Comparison of ENCODE assay signal across 2 cellular contexts in genomic region chr4:113821851-113822250, GRCh38.
TF ChIP-seq lines count a peak whose summit lies in the region.

No MANE protein-coding gene starts in this region.

TF ChIP-seq in SK-N-SH, 30 proteins besides CTCF, POLR2A, EP300 and RAD21:
- TF ChIP-seq PBX3 (IDR thresholded peaks at IDR 0.05) (peak; percentile 37), SIN3A (IDR thresholded peaks at IDR 0.05; ENCODE audit: borderline replicate concordance, low read depth, low read length) (no peak), TCF12 (IDR thresholded peaks at IDR 0.05) (peak; percentile 33; the same call in 1 of the 2 replicates)

TF ChIP-seq in H1, 55 proteins besides CTCF, POLR2A, EP300 and RAD21:
- no peak for TF ChIP-seq HDAC6 (IDR thresholded peaks at IDR 0.05; ENCODE audit: low read depth, low read length)
- TF ChIP-seq RNF2 (IDR thresholded peaks at IDR 0.05; ENCODE audit: borderline replicate concordance, low read depth, low read length, missing control alignments, poor library complexity, severe bottlenecking), result no peak
- no peak for TF ChIP-seq MAFK (IDR thresholded peaks at IDR 0.05; ENCODE audit: low read depth, low read length)
- TF ChIP-seq SRF (IDR thresholded peaks at IDR 0.05; ENCODE audit: low read depth, low read length), result no peak
- no peak for TF ChIP-seq RFX5 (IDR thresholded peaks at IDR 0.05; ENCODE audit: borderline replicate concordance, low read depth, low read length)
- no peak for TF ChIP-seq BACH1 (IDR thresholded peaks at IDR 0.05; ENCODE audit: low read length)
- TF ChIP-seq PHF8 (conservative IDR thresholded peaks at IDR 0.05; ENCODE audit: low read depth, low read length), result no peak
- TF ChIP-seq SUZ12 (IDR thresholded peaks at IDR 0.05; ENCODE audit: low read length), result no peak
- TF ChIP-seq FOSL1 (IDR thresholded peaks at IDR 0.05; ENCODE audit: insufficient read depth, low read depth, low read length), result no peak
- no peak for TF ChIP-seq SP4 (IDR thresholded peaks at IDR 0.05; ENCODE audit: low read length)
- no peak for TF ChIP-seq SAP30 (IDR thresholded peaks at IDR 0.05; ENCODE audit: insufficient read depth, insufficient replicate concordance, low read length)
- TF ChIP-seq TAF1 (IDR thresholded peaks at IDR 0.05; ENCODE audit: low read depth, low read length), result no peak
- no peak for TF ChIP-seq E2F6 (IDR thresholded peaks at IDR 0.05)
- TF ChIP-seq CEBPB (IDR thresholded peaks at IDR 0.05; ENCODE audit: low read depth, low read length), result no peak
- no peak for TF ChIP-seq BCL11A (IDR thresholded peaks at IDR 0.05; ENCODE audit: low read depth in 2 of 2, low read length in 2 of 2)
- TF ChIP-seq HDAC2 (IDR thresholded peaks at IDR 0.05; ENCODE audit: borderline replicate concordance in 1 of 2, low read depth in 2 of 2, low read length in 2 of 2), result no peak
- no peak for TF ChIP-seq EGR1 (IDR thresholded peaks at IDR 0.05; ENCODE audit: borderline replicate concordance, low read depth, low read length)
- TF ChIP-seq CHD7 (IDR thresholded peaks at IDR 0.05; ENCODE audit: insufficient replicate concordance, low read length), result no peak
